23 cellular contexts compared by ENCODE assay signal in the genomic region with DNA sequence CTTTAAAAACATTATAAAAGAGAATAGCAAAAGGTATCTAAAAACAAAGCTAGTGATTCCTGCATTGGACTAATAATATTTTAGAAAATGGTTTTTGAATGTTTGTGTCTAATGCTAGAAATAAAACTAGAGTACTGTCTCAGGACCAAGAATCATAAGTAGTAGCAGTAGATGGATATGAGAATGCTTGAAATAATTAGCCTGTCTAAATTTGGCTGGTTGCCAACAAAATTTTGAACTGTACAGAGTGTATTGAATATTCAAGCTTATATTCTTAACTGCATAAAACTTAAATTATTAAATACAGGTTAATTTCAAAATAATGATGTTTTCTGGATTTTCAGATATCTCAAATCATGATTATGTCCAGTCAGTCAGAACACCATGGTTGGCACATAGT.
"Had no signal": no experiment of that assay in that cellular context is flagged by ENCODE, and none has a peak within 500 bp of the region (broad histone marks: within the 10 kb centered on the region; RNA-seq: fewer than 3 reads in every experiment).

No MANE protein-coding gene starts in this region.

- H3K4me2 ChIP-seq: neural progenitor cell had no signal

- H3K27me3 Mint-ChIP-seq: activated naive CD4-positive, alpha-beta T cell treated with anti-CD3 and anti-CD28 coated beads, Interleukin-2, amount 10 ng/mL, durations not matched to agents 7 days and 5 days; naive thymus-derived CD8-positive, alpha-beta T cell; progenitor cell of endocrine pancreas; type B pancreatic cell had no signal

- H3K27ac ChIP-seq: coronary artery, epithelial cell of prostate, foreskin keratinocyte, left lung, neural progenitor cell, thoracic aorta, vagina had no signal

- H3K4me3 ChIP-seq: coronary artery, left lung, lung, neural progenitor cell, thoracic aorta, vagina had no signal

- H3K36me3 Mint-ChIP-seq: mesothelial cell of epicardium had no signal

- H3K4me1 Mint-ChIP-seq: neural progenitor cell had no signal

- H3K27ac Mint-ChIP-seq: activated naive CD4-positive, alpha-beta T cell treated with anti-CD3 and anti-CD28 coated beads, Interleukin-2, amount 10 ng/mL, durations not matched to agents 7 days and 5 days; activated T-cell treated with anti-CD3 and anti-CD28 coated beads, Interleukin-2, amount 50 U/mL, for 72 hours; mesothelial cell of epicardium; naive thymus-derived CD8-positive, alpha-beta T cell; neural progenitor cell; progenitor cell of endocrine pancreas; type B pancreatic cell had no signal

- H3K4me1 ChIP-seq: neural progenitor cell had no signal

- DNase-seq: activated CD4-positive, alpha-beta T cell treated with anti-CD3 and anti-CD28 coated beads for 4 hours; activated CD4-positive, alpha-beta T cell treated with anti-CD3 and anti-CD28 coated beads, Interleukin-2, amount 50 U/mL, for 48 hours; activated CD4-positive, CD25-positive, alpha-beta regulatory T cell; activated effector memory CD4-positive, alpha-beta T cell treated with anti-CD3 and anti-CD28 coated beads, Interleukin-2, amount 50 U/mL, for 16 hours; activated naive CD4-positive, alpha-beta T cell treated with anti-CD3 and anti-CD28 coated beads, Interleukin-2, amount 10 ng/mL, durations not matched to agents 7 days and 5 days; activated T-cell treated with anti-CD3 and anti-CD28 coated beads, Interleukin-2, amount 50 U/mL, for 72 hours; amygdala; foreskin keratinocyte; kidney; left lung; naive thymus-derived CD8-positive, alpha-beta T cell; retina; stimulated activated CD4-positive, alpha-beta T cell treated with anti-CD3 and anti-CD28 coated beads, Interleukin-4, amount 100 ng/mL, for 1 hour; stimulated activated naive CD4-positive, alpha-beta T cell treated with Interleukin-2 at 50 U/mL for 16 hours had no signal

- H3K9me3 ChIP-seq: left lung, thoracic aorta, vagina had no signal

- H3K27me3 ChIP-seq: foreskin keratinocyte, left lung, neural progenitor cell, vagina had no signal

- H3K4me3 Mint-ChIP-seq: activated naive CD4-positive, alpha-beta T cell treated with anti-CD3 and anti-CD28 coated beads, Interleukin-2, amount 10 ng/mL, durations not matched to agents 7 days and 5 days; activated T-cell treated with anti-CD3 and anti-CD28 coated beads, Interleukin-2, amount 50 U/mL, for 72 hours; mesothelial cell of epicardium; naive thymus-derived CD8-positive, alpha-beta T cell; neural progenitor cell; type B pancreatic cell had no signal

- ATAC-seq: activated T-cell treated with anti-CD3 and anti-CD28 coated beads, Interleukin-2, amount 50 U/mL, for 72 hours; foreskin keratinocyte; left lung; naive thymus-derived CD8-positive, alpha-beta T cell had no signal

- H3K9me3 Mint-ChIP-seq: activated naive CD4-positive, alpha-beta T cell treated with anti-CD3 and anti-CD28 coated beads, Interleukin-2, amount 10 ng/mL, durations not matched to agents 7 days and 5 days; activated T-cell treated with anti-CD3 and anti-CD28 coated beads, Interleukin-2, amount 50 U/mL, for 72 hours; mesothelial cell of epicardium; naive thymus-derived CD8-positive, alpha-beta T cell; neural progenitor cell; type B pancreatic cell had no signal

- H3K36me3 ChIP-seq: neural progenitor cell, thoracic aorta had no signal
